ENCODE assay signal across 11 cellular contexts in genomic region chr3:172869356-172869755, GRCh38.
A peak's percentile ranks its signal among the peaks of the same experiment; 100 is the strongest.
DNase-seq lines count a peak whose midpoint lies in the region; ATAC-seq and TF ChIP-seq lines count a peak whose summit lies in the region.
"Had no signal": no experiment of that assay in that cellular context is flagged by ENCODE, and none has a peak within 500 bp of the region (broad histone marks: within the 10 kb centered on the region; RNA-seq: fewer than 3 reads in every experiment).

No MANE protein-coding gene starts in this region.

- no peaks in the 10 kb centered on the region for H3K9me3 Mint-ChIP-seq in activated CD4-positive, alpha-beta T cell treated with anti-CD3 and anti-CD28 coated beads for 36 hours (ENCODE audit: low read depth)
- peaks cover 0 to 2% (median 0%) of the 10 kb centered on the region in 11 donors for H3K9me3 Mint-ChIP-seq in naive thymus-derived CD4-positive, alpha-beta T cell
- H3K9me3 Mint-ChIP-seq: activated CD4-positive, alpha-beta T cell treated with anti-CD3 and anti-CD28 coated beads, Interleukin-2, amount 10 ng/mL, durations not matched to agents 24 days and 14 days had no signal

- TF ChIP-seq CTCF in PC-9 (conservative IDR thresholded peaks at IDR 0.05) (no peak), hepatocyte (IDR thresholded peaks at IDR 0.05; ENCODE audit: poor library complexity) (no peak)

- POLR2A ChIA-PET in PC-9 (lab: Charles Lee; ENCODE audit: unreplicated experiment), result no interaction called here
- POLR2A ChIA-PET in activated CD4-positive, alpha-beta T cell treated with anti-CD3 and anti-CD28 coated beads for 36 hours (lab: Charles Lee), result no interaction called here
- POLR2A ChIA-PET in naive thymus-derived CD4-positive, alpha-beta T cell (lab: Charles Lee), result no interaction called here

- no peak for ATAC-seq in activated CD4-positive, alpha-beta T cell treated with anti-CD3 and anti-CD28 coated beads for 36 hours
- no peak for ATAC-seq in naive thymus-derived CD4-positive, alpha-beta T cell
- ATAC-seq in GM19397 (IDR thresholded peaks at IDR 0.05; ENCODE audit: unreplicated experiment), result no peak

- no peaks in the 10 kb centered on the region for H4K20me1 ChIP-seq in PC-9 (ENCODE audit: insufficient read depth)
- no peaks in the 10 kb centered on the region for H4K20me1 ChIP-seq in hepatocyte (ENCODE audit: insufficient read depth, poor library complexity, severe bottlenecking)

- H3K4me3 ChIP-seq in PC-9 (no peak overlapping the region), hepatocyte (no peak overlapping the region)
- H3K4me3 ChIP-seq in naive thymus-derived CD4-positive, alpha-beta T cell (ENCODE audit: low read length), result no peak overlapping the region

- H3K36me3 Mint-ChIP-seq in activated CD4-positive, alpha-beta T cell treated with anti-CD3 and anti-CD28 coated beads for 36 hours (ENCODE audit: low read depth), result no peaks in the 10 kb centered on the region
- H3K36me3 Mint-ChIP-seq in naive thymus-derived CD4-positive, alpha-beta T cell, result no peaks in the 10 kb centered on the region

- no peaks in the 10 kb centered on the region for H3K79me2 ChIP-seq in PC-9 (ENCODE audit: low read depth)
- no peaks in the 10 kb centered on the region for H3K79me2 ChIP-seq in hepatocyte

- no peaks in the 10 kb centered on the region for H3K4me1 Mint-ChIP-seq in activated CD4-positive, alpha-beta T cell treated with anti-CD3 and anti-CD28 coated beads for 36 hours
- H3K4me1 Mint-ChIP-seq in naive thymus-derived CD4-positive, alpha-beta T cell, result no peaks in the 10 kb centered on the region
- H3K4me1 Mint-ChIP-seq: activated CD4-positive, alpha-beta T cell treated with anti-CD3 and anti-CD28 coated beads, Interleukin-2, amount 10 ng/mL, durations not matched to agents 24 days and 14 days had no signal

- H3K36me3 ChIP-seq in PC-9 (ENCODE audit: low read depth), result no peaks in the 10 kb centered on the region
- H3K36me3 ChIP-seq in hepatocyte (replicated peaks; ENCODE audit: insufficient read depth, low read depth), result no peaks in the 10 kb centered on the region
- no peaks in the 10 kb centered on the region for H3K36me3 ChIP-seq in naive thymus-derived CD4-positive, alpha-beta T cell (ENCODE audit: control insufficient read depth in 2 of 3, insufficient read depth in 3 of 3, low read length in 3 of 3)

- H3K4me3 Mint-ChIP-seq in activated CD4-positive, alpha-beta T cell treated with anti-CD3 and anti-CD28 coated beads for 36 hours, result no peak overlapping the region
- H3K4me3 Mint-ChIP-seq in naive thymus-derived CD4-positive, alpha-beta T cell, result no peak overlapping the region
- H3K4me3 Mint-ChIP-seq: activated CD4-positive, alpha-beta T cell treated with anti-CD3 and anti-CD28 coated beads, Interleukin-2, amount 10 ng/mL, durations not matched to agents 24 days and 14 days had no signal

- H3K9me3 ChIP-seq in PC-9 (ENCODE audit: insufficient read depth, low read depth) (no peaks in the 10 kb centered on the region), hepatocyte (ENCODE audit: low read depth) (no peaks in the 10 kb centered on the region)
- H3K9me3 ChIP-seq in naive thymus-derived CD4-positive, alpha-beta T cell (ENCODE audit: control insufficient read depth in 2 of 3, low read length in 3 of 3), result no peaks in the 10 kb centered on the region

- H3K4me2 ChIP-seq in PC-9 (0 out of 2 replicates have a peak overlapping the region, but pooled peaks have one; percentile 14), hepatocyte (no peak overlapping the region)

- H3F3A ChIP-seq in PC-9 (ENCODE audit: insufficient read depth, low read depth), result no peaks in the 10 kb centered on the region

- intact Hi-C loops in PC-9 (cut with micrococcal nuclease; ENCODE audit: unreplicated experiment), result no loop called here
- intact Hi-C loops in activated CD4-positive, alpha-beta T cell treated with anti-CD3 and anti-CD28 coated beads for 36 hours (cut with DNase I, micrococcal nuclease), result no loop called here
- intact Hi-C loops in naive thymus-derived CD4-positive, alpha-beta T cell (cut with micrococcal nuclease), result no loop called here

- BruUV-seq in PC-9 (replicated peaks; lab: Mats Ljungman, UMichigan), result no TSS peak

- CTCF ChIA-PET in PC-9 (lab: Charles Lee), result no interaction called here
- CTCF ChIA-PET in activated CD4-positive, alpha-beta T cell treated with anti-CD3 and anti-CD28 coated beads for 36 hours (lab: Charles Lee), result no interaction called here
- CTCF ChIA-PET in naive thymus-derived CD4-positive, alpha-beta T cell (lab: Charles Lee), result no interaction called here

- H3K9me2 ChIP-seq in PC-9 (ENCODE audit: insufficient read depth) (no peaks in the 10 kb centered on the region), hepatocyte (replicated peaks; ENCODE audit: insufficient read depth) (no peaks in the 10 kb centered on the region)

- DNase-seq in COR-L47 (lab: John Stamatoyannopoulos, UW), result peak; percentile 71
- peak; percentile 35 for DNase-seq in NCI-H1048 (lab: John Stamatoyannopoulos, UW)
- peak; percentile 14 to 65 for DNase-seq in PC-9
- peak; percentile 30 for DNase-seq in hepatocyte (ENCODE audit: low spot score)
- no peak for DNase-seq in activated CD4-positive, alpha-beta T cell treated with anti-CD3 and anti-CD28 coated beads for 36 hours
- DNase-seq in naive thymus-derived CD4-positive, alpha-beta T cell, result no peak
- no peak for DNase-seq in stimulated activated CD4-positive, alpha-beta T cell treated with anti-CD3 and anti-CD28 coated beads, Interleukin-2, amount 100 ng/mL, for 48 hours
- DNase-seq: activated CD4-positive, alpha-beta T cell treated with anti-CD3 and anti-CD28 coated beads, Interleukin-2, amount 10 ng/mL, durations not matched to agents 24 days and 14 days; NK-92 treated with Interleukin-12 subunit alpha and Interleukin-12 subunit beta, amount 100 ng/mL, for 24 hours; SW 1271 had no signal

- H3K27ac ChIP-seq in PC-9 (no peak overlapping the region), hepatocyte (no peak overlapping the region)
- H3K27ac ChIP-seq in naive thymus-derived CD4-positive, alpha-beta T cell (ENCODE audit: low read depth, low read length), result no peak overlapping the region

- H3K4me1 ChIP-seq in PC-9 (replicated peaks; ENCODE audit: insufficient read depth) (peaks cover 8% of the 10 kb centered on the region; the same call in 1 of the 2 replicates), hepatocyte (ENCODE audit: insufficient read depth) (no peaks in the 10 kb centered on the region)
- H3K4me1 ChIP-seq in naive thymus-derived CD4-positive, alpha-beta T cell (ENCODE audit: control insufficient read depth in 2 of 2, insufficient read depth in 2 of 2, low read length in 2 of 2), result no peaks in the 10 kb centered on the region

- peaks cover 4% of the 10 kb centered on the region for H3K27me3 Mint-ChIP-seq in activated CD4-positive, alpha-beta T cell treated with anti-CD3 and anti-CD28 coated beads for 36 hours
- peaks cover 5 to 27% (median 7%) of the 10 kb centered on the region in 5 donors for H3K27me3 Mint-ChIP-seq in naive thymus-derived CD4-positive, alpha-beta T cell

- no peak overlapping the region for H3K27ac Mint-ChIP-seq in activated CD4-positive, alpha-beta T cell treated with anti-CD3 and anti-CD28 coated beads for 36 hours
- no peak overlapping the region for H3K27ac Mint-ChIP-seq in naive thymus-derived CD4-positive, alpha-beta T cell
- H3K27ac Mint-ChIP-seq: activated CD4-positive, alpha-beta T cell treated with anti-CD3 and anti-CD28 coated beads, Interleukin-2, amount 10 ng/mL, durations not matched to agents 24 days and 14 days had no signal

- H3K27me3 ChIP-seq in PC-9 (ENCODE audit: insufficient read depth, low read depth) (no peaks in the 10 kb centered on the region), hepatocyte (no peaks in the 10 kb centered on the region)
- H3K27me3 ChIP-seq in naive thymus-derived CD4-positive, alpha-beta T cell (ENCODE audit: control insufficient read depth in 2 of 2, insufficient read depth in 2 of 2, low read length in 2 of 2), result no peaks in the 10 kb centered on the region

- WGBS in hepatocyte (ENCODE audit: low lambda C conversion rate, missing lambda C conversion rate), result 44% methylated on average over 2 of the region's 2 CpGs

- no peak overlapping the region for H2AFZ ChIP-seq in PC-9
- H2AFZ ChIP-seq in hepatocyte, result no peak overlapping the region

Comparison
In these comparisons a context has a peak if more than half of its experiments do, and no peak if none do; other contexts are left out.
1. DNase-seq: peak in COR-L47 (single experiment), NCI-H1048 (single experiment), PC-9 (2 of 2) and hepatocyte (single experiment); none in activated CD4-positive, alpha-beta T cell treated with anti-CD3 and anti-CD28 coated beads for 36 hours (single experiment), naive thymus-derived CD4-positive, alpha-beta T cell (0 of 9) and stimulated activated CD4-positive, alpha-beta T cell treated with anti-CD3 and anti-CD28 coated beads, Interleukin-2, amount 100 ng/mL, for 48 hours (0 of 2).